1 cellular context compared by ENCODE assay signal in the genomic region with DNA sequence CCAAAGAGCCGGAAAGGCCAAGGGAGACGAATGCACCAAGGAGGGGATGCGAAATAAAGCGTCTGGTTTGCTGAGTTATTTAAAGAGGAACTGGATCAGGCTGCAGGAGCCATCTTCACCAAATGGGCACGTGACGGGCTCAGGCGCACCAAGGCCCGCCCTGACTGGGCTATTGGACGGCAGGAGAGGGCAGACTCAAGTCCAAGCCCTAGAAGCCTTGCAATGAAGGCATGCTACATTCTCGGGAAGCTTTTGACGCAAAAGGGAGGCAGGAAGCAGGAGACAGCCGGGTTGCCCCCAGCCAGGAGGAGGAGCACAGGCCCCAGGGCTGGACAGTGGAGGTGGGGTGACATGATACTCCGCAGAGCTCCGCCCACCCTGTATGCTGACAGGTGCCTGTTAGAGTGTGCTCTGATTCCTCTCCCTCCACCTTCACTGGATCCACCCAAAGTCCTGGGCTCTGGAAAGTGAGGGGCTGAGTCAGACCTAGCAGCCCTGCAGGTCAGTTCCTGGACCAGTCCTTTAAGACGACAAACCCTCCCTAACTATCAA.
TF ChIP-seq lines count a peak whose summit lies in the region.

No MANE protein-coding gene starts in this region.

TF ChIP-seq in GM23338, 12 proteins besides CTCF, POLR2A, EP300 and RAD21:
- TF ChIP-seq EZH2 (IDR thresholded peaks at IDR 0.05; ENCODE audit: low read depth, unreplicated experiment): no peak
- TF ChIP-seq EZH2phosphoT487 (IDR thresholded peaks at IDR 0.05; ENCODE audit: unreplicated experiment): no peak
- TF ChIP-seq POLR2AphosphoS5 (IDR thresholded peaks at IDR 0.05; ENCODE audit: low read depth): no peak
- no peak for TF ChIP-seq STAT1 (IDR thresholded peaks at IDR 0.05; ENCODE audit: unreplicated experiment)
- no peak for TF ChIP-seq ZNF114 (CRISPR knock-in tag; IDR thresholded peaks at IDR 0.05)
- no peak for TF ChIP-seq NANOG (IDR thresholded peaks at IDR 0.05; ENCODE audit: borderline replicate concordance)
- TF ChIP-seq, protein P1, sequence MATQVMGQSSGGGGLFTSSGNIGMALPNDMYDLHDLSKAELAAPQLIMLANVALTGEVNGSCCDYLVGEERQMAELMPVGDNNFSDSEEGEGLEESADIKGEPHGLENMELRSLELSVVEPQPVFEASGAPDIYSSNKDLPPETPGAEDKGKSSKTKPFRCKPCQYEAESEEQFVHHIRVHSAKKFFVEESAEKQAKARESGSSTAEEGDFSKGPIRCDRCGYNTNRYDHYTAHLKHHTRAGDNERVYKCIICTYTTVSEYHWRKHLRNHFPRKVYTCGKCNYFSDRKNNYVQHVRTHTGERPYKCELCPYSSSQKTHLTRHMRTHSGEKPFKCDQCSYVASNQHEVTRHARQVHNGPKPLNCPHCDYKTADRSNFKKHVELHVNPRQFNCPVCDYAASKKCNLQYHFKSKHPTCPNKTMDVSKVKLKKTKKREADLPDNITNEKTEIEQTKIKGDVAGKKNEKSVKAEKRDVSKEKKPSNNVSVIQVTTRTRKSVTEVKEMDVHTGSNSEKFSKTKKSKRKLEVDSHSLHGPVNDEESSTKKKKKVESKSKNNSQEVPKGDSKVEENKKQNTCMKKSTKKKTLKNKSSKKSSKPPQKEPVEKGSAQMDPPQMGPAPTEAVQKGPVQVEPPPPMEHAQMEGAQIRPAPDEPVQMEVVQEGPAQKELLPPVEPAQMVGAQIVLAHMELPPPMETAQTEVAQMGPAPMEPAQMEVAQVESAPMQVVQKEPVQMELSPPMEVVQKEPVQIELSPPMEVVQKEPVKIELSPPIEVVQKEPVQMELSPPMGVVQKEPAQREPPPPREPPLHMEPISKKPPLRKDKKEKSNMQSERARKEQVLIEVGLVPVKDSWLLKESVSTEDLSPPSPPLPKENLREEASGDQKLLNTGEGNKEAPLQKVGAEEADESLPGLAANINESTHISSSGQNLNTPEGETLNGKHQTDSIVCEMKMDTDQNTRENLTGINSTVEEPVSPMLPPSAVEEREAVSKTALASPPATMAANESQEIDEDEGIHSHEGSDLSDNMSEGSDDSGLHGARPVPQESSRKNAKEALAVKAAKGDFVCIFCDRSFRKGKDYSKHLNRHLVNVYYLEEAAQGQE (IDR thresholded peaks at IDR 0.05; ENCODE audit: unreplicated experiment): no peak
- TF ChIP-seq, protein P2, sequence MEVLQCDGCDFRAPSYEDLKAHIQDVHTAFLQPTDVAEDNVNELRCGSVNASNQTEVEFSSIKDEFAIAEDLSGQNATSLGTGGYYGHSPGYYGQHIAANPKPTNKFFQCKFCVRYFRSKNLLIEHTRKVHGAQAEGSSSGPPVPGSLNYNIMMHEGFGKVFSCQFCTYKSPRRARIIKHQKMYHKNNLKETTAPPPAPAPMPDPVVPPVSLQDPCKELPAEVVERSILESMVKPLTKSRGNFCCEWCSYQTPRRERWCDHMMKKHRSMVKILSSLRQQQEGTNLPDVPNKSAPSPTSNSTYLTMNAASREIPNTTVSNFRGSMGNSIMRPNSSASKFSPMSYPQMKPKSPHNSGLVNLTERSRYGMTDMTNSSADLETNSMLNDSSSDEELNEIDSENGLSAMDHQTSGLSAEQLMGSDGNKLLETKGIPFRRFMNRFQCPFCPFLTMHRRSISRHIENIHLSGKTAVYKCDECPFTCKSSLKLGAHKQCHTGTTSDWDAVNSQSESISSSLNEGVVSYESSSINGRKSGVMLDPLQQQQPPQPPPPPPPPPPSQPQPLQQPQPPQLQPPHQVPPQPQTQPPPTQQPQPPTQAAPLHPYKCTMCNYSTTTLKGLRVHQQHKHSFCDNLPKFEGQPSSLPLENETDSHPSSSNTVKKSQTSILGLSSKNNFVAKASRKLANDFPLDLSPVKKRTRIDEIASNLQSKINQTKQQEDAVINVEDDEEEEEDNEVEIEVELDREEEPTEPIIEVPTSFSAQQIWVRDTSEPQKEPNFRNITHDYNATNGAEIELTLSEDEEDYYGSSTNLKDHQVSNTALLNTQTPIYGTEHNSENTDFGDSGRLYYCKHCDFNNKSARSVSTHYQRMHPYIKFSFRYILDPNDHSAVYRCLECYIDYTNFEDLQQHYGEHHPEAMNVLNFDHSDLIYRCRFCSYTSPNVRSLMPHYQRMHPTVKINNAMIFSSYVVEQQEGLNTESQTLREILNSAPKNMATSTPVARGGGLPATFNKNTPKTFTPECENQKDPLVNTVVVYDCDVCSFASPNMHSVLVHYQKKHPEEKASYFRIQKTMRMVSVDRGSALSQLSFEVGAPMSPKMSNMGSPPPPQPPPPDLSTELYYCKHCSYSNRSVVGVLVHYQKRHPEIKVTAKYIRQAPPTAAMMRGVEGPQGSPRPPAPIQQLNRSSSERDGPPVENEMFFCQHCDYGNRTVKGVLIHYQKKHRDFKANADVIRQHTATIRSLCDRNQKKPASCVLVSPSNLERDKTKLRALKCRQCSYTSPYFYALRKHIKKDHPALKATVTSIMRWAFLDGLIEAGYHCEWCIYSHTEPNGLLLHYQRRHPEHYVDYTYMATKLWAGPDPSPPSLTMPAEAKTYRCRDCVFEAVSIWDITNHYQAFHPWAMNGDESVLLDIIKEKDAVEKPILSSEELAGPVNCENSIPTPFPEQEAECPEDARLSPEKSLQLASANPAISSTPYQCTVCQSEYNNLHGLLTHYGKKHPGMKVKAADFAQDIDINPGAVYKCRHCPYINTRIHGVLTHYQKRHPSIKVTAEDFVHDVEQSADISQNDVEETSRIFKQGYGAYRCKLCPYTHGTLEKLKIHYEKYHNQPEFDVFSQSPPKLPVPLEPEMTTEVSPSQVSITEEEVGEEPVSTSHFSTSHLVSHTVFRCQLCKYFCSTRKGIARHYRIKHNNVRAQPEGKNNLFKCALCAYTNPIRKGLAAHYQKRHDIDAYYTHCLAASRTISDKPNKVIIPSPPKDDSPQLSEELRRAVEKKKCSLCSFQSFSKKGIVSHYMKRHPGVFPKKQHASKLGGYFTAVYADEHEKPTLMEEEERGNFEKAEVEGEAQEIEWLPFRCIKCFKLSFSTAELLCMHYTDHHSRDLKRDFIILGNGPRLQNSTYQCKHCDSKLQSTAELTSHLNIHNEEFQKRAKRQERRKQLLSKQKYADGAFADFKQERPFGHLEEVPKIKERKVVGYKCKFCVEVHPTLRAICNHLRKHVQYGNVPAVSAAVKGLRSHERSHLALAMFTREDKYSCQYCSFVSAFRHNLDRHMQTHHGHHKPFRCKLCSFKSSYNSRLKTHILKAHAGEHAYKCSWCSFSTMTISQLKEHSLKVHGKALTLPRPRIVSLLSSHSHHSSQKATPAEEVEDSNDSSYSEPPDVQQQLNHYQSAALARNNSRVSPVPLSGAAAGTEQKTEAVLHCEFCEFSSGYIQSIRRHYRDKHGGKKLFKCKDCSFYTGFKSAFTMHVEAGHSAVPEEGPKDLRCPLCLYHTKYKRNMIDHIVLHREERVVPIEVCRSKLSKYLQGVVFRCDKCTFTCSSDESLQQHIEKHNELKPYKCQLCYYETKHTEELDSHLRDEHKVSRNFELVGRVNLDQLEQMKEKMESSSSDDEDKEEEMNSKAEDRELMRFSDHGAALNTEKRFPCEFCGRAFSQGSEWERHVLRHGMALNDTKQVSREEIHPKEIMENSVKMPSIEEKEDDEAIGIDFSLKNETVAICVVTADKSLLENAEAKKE (CRISPR knock-in tag; IDR thresholded peaks at IDR 0.05): no peak
- TF ChIP-seq, protein P3, sequence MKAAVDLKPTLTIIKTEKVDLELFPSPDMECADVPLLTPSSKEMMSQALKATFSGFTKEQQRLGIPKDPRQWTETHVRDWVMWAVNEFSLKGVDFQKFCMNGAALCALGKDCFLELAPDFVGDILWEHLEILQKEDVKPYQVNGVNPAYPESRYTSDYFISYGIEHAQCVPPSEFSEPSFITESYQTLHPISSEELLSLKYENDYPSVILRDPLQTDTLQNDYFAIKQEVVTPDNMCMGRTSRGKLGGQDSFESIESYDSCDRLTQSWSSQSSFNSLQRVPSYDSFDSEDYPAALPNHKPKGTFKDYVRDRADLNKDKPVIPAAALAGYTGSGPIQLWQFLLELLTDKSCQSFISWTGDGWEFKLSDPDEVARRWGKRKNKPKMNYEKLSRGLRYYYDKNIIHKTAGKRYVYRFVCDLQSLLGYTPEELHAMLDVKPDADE (IDR thresholded peaks at IDR 0.05): no peak
- TF ChIP-seq ZNF331 (CRISPR knock-in tag; IDR thresholded peaks at IDR 0.05; ENCODE audit: low read depth): no peak
- no peak for TF ChIP-seq CREB1 (CRISPR knock-in tag; IDR thresholded peaks at IDR 0.05; ENCODE audit: low read depth)
- no peak for TF ChIP-seq JUNB (IDR thresholded peaks at IDR 0.05; ENCODE audit: unreplicated experiment)
